2 cellular contexts compared by ENCODE assay signal in genomic region chr7:952548-953441, GRCh38.
TF ChIP-seq lines count a peak whose summit lies in the region.

No MANE protein-coding gene starts in this region.

TF ChIP-seq in IMR-90, 13 proteins besides CTCF, POLR2A, EP300 and RAD21:
- no peak for TF ChIP-seq FOS (IDR thresholded peaks at IDR 0.05; ENCODE audit: low read depth, low read length)
- no peak for TF ChIP-seq NFE2L2 (IDR thresholded peaks at IDR 0.05; ENCODE audit: low read depth, low read length)
- no peak for TF ChIP-seq MAFK (IDR thresholded peaks at IDR 0.05; ENCODE audit: low read depth, low read length)
- no peak for TF ChIP-seq RFX5 (IDR thresholded peaks at IDR 0.05; ENCODE audit: low read depth, low read length)
- no peak for TF ChIP-seq BHLHE40 (IDR thresholded peaks at IDR 0.05; ENCODE audit: low read depth, low read length)
- no peak for TF ChIP-seq MAZ (IDR thresholded peaks at IDR 0.05; ENCODE audit: borderline replicate concordance, low read depth, low read length)
- no peak for TF ChIP-seq USF2 (IDR thresholded peaks at IDR 0.05; ENCODE audit: low read depth, low read length)
- no peak for TF ChIP-seq SMC3 (IDR thresholded peaks at IDR 0.05; ENCODE audit: low read depth, low read length)
- TF ChIP-seq MXI1 (IDR thresholded peaks at IDR 0.05; ENCODE audit: borderline replicate concordance, low read depth, low read length) = no peak
- no peak for TF ChIP-seq CHD1 (IDR thresholded peaks at IDR 0.05; ENCODE audit: low read depth, low read length)

TF ChIP-seq in H1, 55 proteins besides CTCF, POLR2A, EP300 and RAD21:
- TF ChIP-seq SAP30 (IDR thresholded peaks at IDR 0.05; ENCODE audit: insufficient read depth, insufficient replicate concordance, low read length) (no peak), POU5F1 (IDR thresholded peaks at IDR 0.05; ENCODE audit: low read depth, low read length) (no peak), BACH1 (IDR thresholded peaks at IDR 0.05; ENCODE audit: low read length) (no peak), JUN (IDR thresholded peaks at IDR 0.05; ENCODE audit: low read depth, low read length) (no peak), HDAC6 (IDR thresholded peaks at IDR 0.05; ENCODE audit: low read depth, low read length) (no peak), GTF2F1 (IDR thresholded peaks at IDR 0.05; ENCODE audit: borderline replicate concordance, low read depth, low read length) (no peak), EGR1 (IDR thresholded peaks at IDR 0.05; ENCODE audit: borderline replicate concordance, low read depth, low read length) (no peak)
- TF ChIP-seq, protein P1, sequence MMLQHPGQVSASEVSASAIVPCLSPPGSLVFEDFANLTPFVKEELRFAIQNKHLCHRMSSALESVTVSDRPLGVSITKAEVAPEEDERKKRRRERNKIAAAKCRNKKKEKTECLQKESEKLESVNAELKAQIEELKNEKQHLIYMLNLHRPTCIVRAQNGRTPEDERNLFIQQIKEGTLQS (IDR thresholded peaks at IDR 0.05; ENCODE audit: insufficient read depth, low read depth, low read length) = no peak
- TF ChIP-seq, protein P2, sequence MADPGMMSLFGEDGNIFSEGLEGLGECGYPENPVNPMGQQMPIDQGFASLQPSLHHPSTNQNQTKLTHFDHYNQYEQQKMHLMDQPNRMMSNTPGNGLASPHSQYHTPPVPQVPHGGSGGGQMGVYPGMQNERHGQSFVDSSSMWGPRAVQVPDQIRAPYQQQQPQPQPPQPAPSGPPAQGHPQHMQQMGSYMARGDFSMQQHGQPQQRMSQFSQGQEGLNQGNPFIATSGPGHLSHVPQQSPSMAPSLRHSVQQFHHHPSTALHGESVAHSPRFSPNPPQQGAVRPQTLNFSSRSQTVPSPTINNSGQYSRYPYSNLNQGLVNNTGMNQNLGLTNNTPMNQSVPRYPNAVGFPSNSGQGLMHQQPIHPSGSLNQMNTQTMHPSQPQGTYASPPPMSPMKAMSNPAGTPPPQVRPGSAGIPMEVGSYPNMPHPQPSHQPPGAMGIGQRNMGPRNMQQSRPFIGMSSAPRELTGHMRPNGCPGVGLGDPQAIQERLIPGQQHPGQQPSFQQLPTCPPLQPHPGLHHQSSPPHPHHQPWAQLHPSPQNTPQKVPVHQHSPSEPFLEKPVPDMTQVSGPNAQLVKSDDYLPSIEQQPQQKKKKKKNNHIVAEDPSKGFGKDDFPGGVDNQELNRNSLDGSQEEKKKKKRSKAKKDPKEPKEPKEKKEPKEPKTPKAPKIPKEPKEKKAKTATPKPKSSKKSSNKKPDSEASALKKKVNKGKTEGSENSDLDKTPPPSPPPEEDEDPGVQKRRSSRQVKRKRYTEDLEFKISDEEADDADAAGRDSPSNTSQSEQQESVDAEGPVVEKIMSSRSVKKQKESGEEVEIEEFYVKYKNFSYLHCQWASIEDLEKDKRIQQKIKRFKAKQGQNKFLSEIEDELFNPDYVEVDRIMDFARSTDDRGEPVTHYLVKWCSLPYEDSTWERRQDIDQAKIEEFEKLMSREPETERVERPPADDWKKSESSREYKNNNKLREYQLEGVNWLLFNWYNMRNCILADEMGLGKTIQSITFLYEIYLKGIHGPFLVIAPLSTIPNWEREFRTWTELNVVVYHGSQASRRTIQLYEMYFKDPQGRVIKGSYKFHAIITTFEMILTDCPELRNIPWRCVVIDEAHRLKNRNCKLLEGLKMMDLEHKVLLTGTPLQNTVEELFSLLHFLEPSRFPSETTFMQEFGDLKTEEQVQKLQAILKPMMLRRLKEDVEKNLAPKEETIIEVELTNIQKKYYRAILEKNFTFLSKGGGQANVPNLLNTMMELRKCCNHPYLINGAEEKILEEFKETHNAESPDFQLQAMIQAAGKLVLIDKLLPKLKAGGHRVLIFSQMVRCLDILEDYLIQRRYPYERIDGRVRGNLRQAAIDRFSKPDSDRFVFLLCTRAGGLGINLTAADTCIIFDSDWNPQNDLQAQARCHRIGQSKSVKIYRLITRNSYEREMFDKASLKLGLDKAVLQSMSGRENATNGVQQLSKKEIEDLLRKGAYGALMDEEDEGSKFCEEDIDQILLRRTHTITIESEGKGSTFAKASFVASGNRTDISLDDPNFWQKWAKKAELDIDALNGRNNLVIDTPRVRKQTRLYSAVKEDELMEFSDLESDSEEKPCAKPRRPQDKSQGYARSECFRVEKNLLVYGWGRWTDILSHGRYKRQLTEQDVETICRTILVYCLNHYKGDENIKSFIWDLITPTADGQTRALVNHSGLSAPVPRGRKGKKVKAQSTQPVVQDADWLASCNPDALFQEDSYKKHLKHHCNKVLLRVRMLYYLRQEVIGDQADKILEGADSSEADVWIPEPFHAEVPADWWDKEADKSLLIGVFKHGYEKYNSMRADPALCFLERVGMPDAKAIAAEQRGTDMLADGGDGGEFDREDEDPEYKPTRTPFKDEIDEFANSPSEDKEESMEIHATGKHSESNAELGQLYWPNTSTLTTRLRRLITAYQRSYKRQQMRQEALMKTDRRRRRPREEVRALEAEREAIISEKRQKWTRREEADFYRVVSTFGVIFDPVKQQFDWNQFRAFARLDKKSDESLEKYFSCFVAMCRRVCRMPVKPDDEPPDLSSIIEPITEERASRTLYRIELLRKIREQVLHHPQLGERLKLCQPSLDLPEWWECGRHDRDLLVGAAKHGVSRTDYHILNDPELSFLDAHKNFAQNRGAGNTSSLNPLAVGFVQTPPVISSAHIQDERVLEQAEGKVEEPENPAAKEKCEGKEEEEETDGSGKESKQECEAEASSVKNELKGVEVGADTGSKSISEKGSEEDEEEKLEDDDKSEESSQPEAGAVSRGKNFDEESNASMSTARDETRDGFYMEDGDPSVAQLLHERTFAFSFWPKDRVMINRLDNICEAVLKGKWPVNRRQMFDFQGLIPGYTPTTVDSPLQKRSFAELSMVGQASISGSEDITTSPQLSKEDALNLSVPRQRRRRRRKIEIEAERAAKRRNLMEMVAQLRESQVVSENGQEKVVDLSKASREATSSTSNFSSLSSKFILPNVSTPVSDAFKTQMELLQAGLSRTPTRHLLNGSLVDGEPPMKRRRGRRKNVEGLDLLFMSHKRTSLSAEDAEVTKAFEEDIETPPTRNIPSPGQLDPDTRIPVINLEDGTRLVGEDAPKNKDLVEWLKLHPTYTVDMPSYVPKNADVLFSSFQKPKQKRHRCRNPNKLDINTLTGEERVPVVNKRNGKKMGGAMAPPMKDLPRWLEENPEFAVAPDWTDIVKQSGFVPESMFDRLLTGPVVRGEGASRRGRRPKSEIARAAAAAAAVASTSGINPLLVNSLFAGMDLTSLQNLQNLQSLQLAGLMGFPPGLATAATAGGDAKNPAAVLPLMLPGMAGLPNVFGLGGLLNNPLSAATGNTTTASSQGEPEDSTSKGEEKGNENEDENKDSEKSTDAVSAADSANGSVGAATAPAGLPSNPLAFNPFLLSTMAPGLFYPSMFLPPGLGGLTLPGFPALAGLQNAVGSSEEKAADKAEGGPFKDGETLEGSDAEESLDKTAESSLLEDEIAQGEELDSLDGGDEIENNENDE (IDR thresholded peaks at IDR 0.05; ENCODE audit: insufficient replicate concordance, low read length) = no peak
